In genomic region chr2:73174941-73175662, GRCh38 we compare ENCODE assay signal across 10 cellular contexts. TPM values are rescaled to one million over a fixed set of nuclear protein-coding genes. Genes with fewer than 3 reads are reported as not detected.
DNase-seq lines count a peak whose midpoint lies in the region; ATAC-seq and TF ChIP-seq lines count a peak whose summit lies in the region.
"Had no signal": no experiment of that assay in that cellular context is flagged by ENCODE, and none has a peak within 500 bp of the region (broad histone marks: within the 10 kb centered on the region; RNA-seq: fewer than 3 reads in every experiment).

No MANE protein-coding gene starts in this region.

- no peak for TF ChIP-seq POLR2A in ovary (IDR thresholded peaks at IDR 0.05)

- DNase-seq in OCI-LY7 (ENCODE audit: low spot score) (no peak), fibroblast of pulmonary artery (ENCODE audit: low read depth) (no peak), ovary (no peak), OCI-M1 (lab: John Stamatoyannopoulos, UW) (no peak), cerebellar nuclear complex (lab: John Stamatoyannopoulos, UW) (no peak)
- no peak for DNase-seq in activated CD8-positive, alpha-beta memory T cell treated with anti-CD3 and anti-CD28 coated beads, Interleukin-2, amount 50 U/mL, for 48 hours
- DNase-seq: KBM-7 had no signal

- ATAC-seq in GM21619 (IDR thresholded peaks at IDR 0.05; ENCODE audit: unreplicated experiment) = no peak

- 22 to 32% (median 23%) methylated on average over 25 of the region's 25 CpGs for WGBS in ovary, 3 donors

- BruUV-seq in OCI-LY7 (replicated peaks; lab: Mats Ljungman, UMichigan) = no TSS peak

- peaks cover 37% of the 10 kb centered on the region for H3K27me3 ChIP-seq in BLaER1
- H3K27me3 ChIP-seq in ovary = no peaks in the 10 kb centered on the region

- H3K4me2 ChIP-seq in BLaER1 (peak overlapping the region; percentile 99), OCI-LY7 (ENCODE audit: low read length) (peak overlapping the region; percentile 32; the same call in 1 of the 2 replicates)

- TF ChIP-seq CTCF in OCI-LY7 (conservative IDR thresholded peaks at IDR 0.05; ENCODE audit: low read length) (no peak), fibroblast of pulmonary artery (IDR thresholded peaks at IDR 0.05; ENCODE audit: low read length, missing control alignments) (no peak), ovary (IDR thresholded peaks at IDR 0.05) (no peak)

- H3K9ac ChIP-seq in BLaER1 = peak overlapping the region; percentile 66

- H3K4me1 ChIP-seq in BLaER1 (peaks cover 27% of the 10 kb centered on the region), OCI-LY7 (ENCODE audit: insufficient read depth, low read length, poor library complexity, severe bottlenecking) (no peaks in the 10 kb centered on the region), ovary (ENCODE audit: insufficient read depth) (peaks cover 2% of the 10 kb centered on the region)

- peak overlapping the region; percentile 68 for H3K4me3 ChIP-seq in BLaER1
- no peak overlapping the region for H3K4me3 ChIP-seq in OCI-LY7 (ENCODE audit: low read depth, low read length, poor library complexity, severe bottlenecking)
- H3K4me3 ChIP-seq in fibroblast of pulmonary artery (replicated peaks; ENCODE audit: low read depth, low read length) = peak overlapping the region; percentile 28
- peak overlapping the region; percentile 23 for H3K4me3 ChIP-seq in ovary

- H3K27ac ChIP-seq in BLaER1 (peak overlapping the region; percentile 53), OCI-LY7 (ENCODE audit: low read depth, low read length, poor library complexity, severe bottlenecking) (no peak overlapping the region), ovary (no peak overlapping the region)

- H3K9me2 ChIP-seq in OCI-LY7 (ENCODE audit: insufficient read depth, low read length) = no peaks in the 10 kb centered on the region

- H2AFZ ChIP-seq in OCI-LY7 (ENCODE audit: low read length) = no peak overlapping the region

- H3K79me2 ChIP-seq in OCI-LY7 (ENCODE audit: insufficient read depth, low read depth, low read length) = no peaks in the 10 kb centered on the region

- POLR2A ChIA-PET in OCI-LY7 (lab: Charles Lee) = interaction anchor here (0.5 kb wide), 1 partner anchor 43 kb away, joined by 3 read pairs; no protein-coding TSS in a partner anchor

- no peaks in the 10 kb centered on the region for H3K36me3 ChIP-seq in BLaER1
- H3K36me3 ChIP-seq in OCI-LY7 (ENCODE audit: insufficient read depth, low read length) = no peaks in the 10 kb centered on the region
- H3K36me3 ChIP-seq in ovary = no peaks in the 10 kb centered on the region

- intact Hi-C loops in OCI-LY7 (cut with micrococcal nuclease; ENCODE audit: unreplicated experiment) = no loop called here
- intact Hi-C loops in ovary (cut with DNase I) = loop anchor here (5.0 to 10.0 kb wide), 5 partner anchors 88 to 400 kb away; partner anchors contain the start of gene SPR (in 1 of the 4)

- TF ChIP-seq EP300 in ovary (IDR thresholded peaks at IDR 0.05) = no peak

- CTCF ChIA-PET in OCI-LY7 (lab: Charles Lee; ENCODE audit: unreplicated experiment) = interaction anchor here (0.5 to 0.6 kb wide), 2 partner anchors 13 to 282 kb away, joined by 3 read pairs; no protein-coding TSS in a partner anchor

- H4K20me1 ChIP-seq in BLaER1 (no peaks in the 10 kb centered on the region), OCI-LY7 (ENCODE audit: insufficient read depth, low read length) (no peaks in the 10 kb centered on the region)

- H3K9me3 ChIP-seq in BLaER1 (no peaks in the 10 kb centered on the region), OCI-LY7 (ENCODE audit: low read length) (no peaks in the 10 kb centered on the region), ovary (no peaks in the 10 kb centered on the region)

RNA-seq across cellular contexts. Expression of gene NOTO, which starts 27.3 kb away (rescaled TPM):
- not detected in 2 replicates for total RNA-seq in OCI-LY7 (2014; rRNA removed; shearing (Covaris generic))
- total RNA-seq in OCI-LY7 (2022) (not detected in 2 replicates), ovary (not detected)
- polyA plus RNA-seq in ovary = not detected
- total RNA-seq: aorta had no signal
- polyA plus RNA-seq: aorta had no signal

RNA-seq across cellular contexts. Expression of gene SMYD5, which starts 38.9 kb away (rescaled TPM):
- total RNA-seq in OCI-LY7 (2014; rRNA removed; shearing (Covaris generic)) = 32.9 and 42.2 TPM in 2 replicates
- 33.2 and 38.2 TPM in 2 replicates for total RNA-seq in OCI-LY7 (2022)
- total RNA-seq in ovary = 10 to 100 TPM; 14.1 to 37.9 (median 27.3) TPM
- polyA plus RNA-seq in ovary = 10 to 100 TPM; 18.2 to 21.6 TPM

RNA-seq across cellular contexts. Expression of gene PRADC1, which starts 57.9 kb away (rescaled TPM):
- total RNA-seq in OCI-LY7 (2014; rRNA removed; shearing (Covaris generic)) = 25.3 and 25.9 TPM in 2 replicates
- 20.6 and 23.0 TPM in 2 replicates for total RNA-seq in OCI-LY7 (2022)
- total RNA-seq in ovary = 10 to 100 TPM in 6 of 7 donors, 1 to 10 TPM in 1; 7.7 to 19.7 (median 12.2) TPM
- polyA plus RNA-seq in ovary = 10 to 100 TPM in 1 of 2 donors, 1 to 10 TPM in 1; 9.7 to 11.8 TPM

RNA-seq across cellular contexts. Expression of gene CCT7, which starts 59.0 kb away (rescaled TPM):
- total RNA-seq in OCI-LY7 (2014; rRNA removed; shearing (Covaris generic)) = 334 and 378 TPM in 2 replicates
- total RNA-seq in OCI-LY7 (2022) = 307 and 347 TPM in 2 replicates
- 100 to 1,000 TPM; 143 to 272 (median 220) TPM for total RNA-seq in ovary
- 100 to 1,000 TPM; 157 to 289 TPM for polyA plus RNA-seq in ovary
